ENCODE assay signal across 1 cellular context in genomic region chr5:157290981-157291711, GRCh38.
TF ChIP-seq lines count a peak whose summit lies in the region.

No MANE protein-coding gene starts in this region.

TF ChIP-seq in HepG2, 621 proteins besides CTCF, POLR2A, EP300 and RAD21 (continued from another document and continues in another):
- TF ChIP-seq ZBTB4 (CRISPR knock-in tag; IDR thresholded peaks at IDR 0.05; ENCODE audit: borderline replicate concordance) (peak; percentile 51; the same call in 1 of the 2 replicates), ZBTB3 (CRISPR knock-in tag; IDR thresholded peaks at IDR 0.05; ENCODE audit: borderline replicate concordance, low read depth) (peak; percentile 94), PRPF4 (IDR thresholded peaks at IDR 0.05; ENCODE audit: low read depth, low read length, poor library complexity, severe bottlenecking) (no peak), NCOA2 (CRISPR knock-in tag; IDR thresholded peaks at IDR 0.05) (peak; percentile 86), ZNF501 (CRISPR knock-in tag; IDR thresholded peaks at IDR 0.05) (peak; percentile 75; the same call in 1 of the 2 replicates), KAT2B (IDR thresholded peaks at IDR 0.05; ENCODE audit: borderline replicate concordance, low read depth, low read length) (no peak), ZNF577 (CRISPR knock-in tag; IDR thresholded peaks at IDR 0.05; ENCODE audit: borderline replicate concordance, low read depth) (no peak), UBTF (CRISPR knock-in tag; IDR thresholded peaks at IDR 0.05) (no peak), SP4 (CRISPR knock-in tag; IDR thresholded peaks at IDR 0.05) (peak; percentile 69; the same call in 1 of the 2 replicates), MAZ (IDR thresholded peaks at IDR 0.05; ENCODE audit: borderline replicate concordance, low read depth, low read length) (no peak), MAZ (CRISPR knock-in tag; IDR thresholded peaks at IDR 0.05; ENCODE audit: low read depth) (peak; percentile 51; the same call in 1 of the 2 replicates), ZNF224 (CRISPR knock-in tag; IDR thresholded peaks at IDR 0.05) (0 out of 2 replicates have a peak, but pooled peaks have one; percentile 52), ZNF547 (CRISPR knock-in tag; IDR thresholded peaks at IDR 0.05) (no peak), PLRG1 (conservative IDR thresholded peaks at IDR 0.05) (no peak), PHF8 (CRISPR knock-in tag; IDR thresholded peaks at IDR 0.05) (0 out of 2 replicates have a peak, but pooled peaks have one; percentile 26), ZNF496 (CRISPR knock-in tag; IDR thresholded peaks at IDR 0.05; ENCODE audit: insufficient replicate concordance) (no peak), ATRX (CRISPR knock-in tag; IDR thresholded peaks at IDR 0.05; ENCODE audit: borderline replicate concordance) (no peak), CEBPG (CRISPR knock-in tag; IDR thresholded peaks at IDR 0.05) (peak; percentile 86), ZNF883 (CRISPR knock-in tag; IDR thresholded peaks at IDR 0.05; ENCODE audit: not compliant biosample characterization) (no peak), ZNF264 (CRISPR knock-in tag; IDR thresholded peaks at IDR 0.05) (peak; percentile 90; the same call in 1 of the 2 replicates), MTERF4 (CRISPR knock-in tag; IDR thresholded peaks at IDR 0.05) (peak; percentile 81; the same call in 1 of the 2 replicates), ETS1 (CRISPR knock-in tag; IDR thresholded peaks at IDR 0.05) (no peak), CBX5 (CRISPR knock-in tag; IDR thresholded peaks at IDR 0.05; ENCODE audit: borderline replicate concordance) (peak; percentile 82; the same call in 1 of the 2 replicates), SCMH1 (CRISPR knock-in tag; IDR thresholded peaks at IDR 0.05; ENCODE audit: borderline replicate concordance) (no peak), YY1 (IDR thresholded peaks at IDR 0.05; ENCODE audit: insufficient read depth, insufficient replicate concordance, low read depth, low read length) (no peak), KIAA2018 (CRISPR knock-in tag; IDR thresholded peaks at IDR 0.05; ENCODE audit: borderline replicate concordance) (no peak), NPAS2 (CRISPR knock-in tag; IDR thresholded peaks at IDR 0.05; ENCODE audit: borderline replicate concordance) (no peak), KAT7 (CRISPR knock-in tag; IDR thresholded peaks at IDR 0.05; ENCODE audit: borderline replicate concordance) (no peak; the same call in 1 of the 2 replicates), IRF9 (CRISPR knock-in tag; IDR thresholded peaks at IDR 0.05; ENCODE audit: borderline replicate concordance) (peak; percentile 71; the same call in 1 of the 2 replicates), ZNF260 (CRISPR knock-in tag; IDR thresholded peaks at IDR 0.05; ENCODE audit: borderline replicate concordance, low read depth) (no peak), HNF1A (IDR thresholded peaks at IDR 0.05; ENCODE audit: low read depth) (peak; percentile 92), HNF1A (CRISPR knock-in tag; IDR thresholded peaks at IDR 0.05; ENCODE audit: borderline replicate concordance) (peak; percentile 98), ZNF430 (CRISPR knock-in tag; IDR thresholded peaks at IDR 0.05) (peak; percentile 89)
